11 cellular contexts compared by ENCODE assay signal in the genomic region with DNA sequence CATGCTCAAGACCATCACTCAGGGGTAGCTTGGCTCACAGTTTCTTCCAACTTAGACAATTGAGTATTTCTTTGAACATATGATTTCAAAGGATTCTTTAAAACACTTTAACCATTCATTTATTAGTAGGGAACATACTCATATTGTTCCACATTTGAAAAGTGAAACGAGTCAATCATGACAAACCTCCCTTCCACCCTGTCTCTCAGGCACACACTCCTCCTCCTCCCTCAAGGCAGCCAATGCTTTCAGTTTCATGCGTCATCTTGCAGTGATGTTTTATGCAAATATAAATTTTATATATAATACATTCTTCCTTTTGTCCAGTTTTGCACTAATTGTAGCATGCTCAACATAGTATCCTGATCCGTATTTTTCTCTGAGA.
DNase-seq lines count a peak whose midpoint lies in the region; ATAC-seq and TF ChIP-seq lines count a peak whose summit lies in the region.
"Had no signal": no experiment of that assay in that cellular context is flagged by ENCODE, and none has a peak within 500 bp of the region (broad histone marks: within the 10 kb centered on the region; RNA-seq: fewer than 3 reads in every experiment).

No MANE protein-coding gene starts in this region.

- H3K4me1 ChIP-seq in BLaER1 treated with 17β-estradiol and CSF1 and Interleukin-3, amounts not matched to agents 10 nM and 100 nM: peaks cover 52 to 76% (median 63%) of the 10 kb centered on the region in 10 experiments
- peaks cover 11% of the 10 kb centered on the region for H3K4me1 ChIP-seq in psoas muscle
- H3K4me1 ChIP-seq: vagina had no signal

- H3K4me3 ChIP-seq in BLaER1 treated with 17β-estradiol and CSF1 and Interleukin-3, amounts not matched to agents 10 nM and 100 nM: no peak overlapping the region
- no peak overlapping the region for H3K4me3 ChIP-seq in psoas muscle
- H3K4me3 ChIP-seq: vagina had no signal

- H3K36me3 ChIP-seq in BLaER1 treated with 17β-estradiol and CSF1 and Interleukin-3, amounts not matched to agents 10 nM and 100 nM: no peaks in the 10 kb centered on the region
- no peaks in the 10 kb centered on the region for H3K36me3 ChIP-seq in psoas muscle (ENCODE audit: insufficient read depth in 1 of 2, low read depth in 1 of 2)
- H3K36me3 ChIP-seq: vagina had no signal

- H3K27ac ChIP-seq in BLaER1 treated with 17β-estradiol and CSF1 and Interleukin-3, amounts not matched to agents 10 nM and 100 nM: peak overlapping the region in 8 of 11 experiments; percentile 10 to 59 (median 24); a peak in 8 of 22 replicates
- H3K27ac ChIP-seq in psoas muscle: no peak overlapping the region
- H3K27ac ChIP-seq: vagina had no signal

- no peaks in the 10 kb centered on the region; a peak in 1 of 22 replicates for H3K9me3 ChIP-seq in BLaER1 treated with 17β-estradiol and CSF1 and Interleukin-3, amounts not matched to agents 10 nM and 100 nM (replicated peaks in 1 of 11)
- no peaks in the 10 kb centered on the region for H3K9me3 ChIP-seq in psoas muscle
- H3K9me3 ChIP-seq: vagina had no signal

- no peak overlapping the region for H3K9ac ChIP-seq in BLaER1 treated with 17β-estradiol and CSF1 and Interleukin-3, amounts not matched to agents 10 nM and 100 nM

- ATAC-seq in GM18909 (IDR thresholded peaks at IDR 0.05; ENCODE audit: poor library complexity, unreplicated experiment) (peak; percentile 65), HG02623 (IDR thresholded peaks at IDR 0.05; ENCODE audit: unreplicated experiment) (peak; percentile 49), HG03565 (IDR thresholded peaks at IDR 0.05; ENCODE audit: unreplicated experiment) (peak; percentile 85), psoas muscle (no peak)

- no peaks in the 10 kb centered on the region for H3K27me3 ChIP-seq in BLaER1 treated with 17β-estradiol and CSF1 and Interleukin-3, amounts not matched to agents 10 nM and 100 nM
- no peaks in the 10 kb centered on the region for H3K27me3 ChIP-seq in psoas muscle (ENCODE audit: insufficient read depth in 3 of 3, low read length in 2 of 3)
- H3K27me3 ChIP-seq: vagina had no signal

- DNase-seq in NCI-H1436 treated with DMSO at 0.1 percent for 48 hours (lab: John Stamatoyannopoulos, UW) (no peak), activated gamma-delta T cell treated with Interleukin-2 at 50 U/mL for 16 hours (no peak), psoas muscle (no peak)
- DNase-seq in effector CD8-positive, alpha-beta T cell (lab: John Stamatoyannopoulos, UW): no peak
- DNase-seq: activated CD4-positive, alpha-beta T cell treated with anti-CD3 and anti-CD28 coated beads, Interleukin-2, amount 50 U/mL, for 48 hours; stimulated activated CD4-positive, alpha-beta T cell treated with anti-CD3 and anti-CD28 coated beads, Interleukin-2, amount 100 ng/mL, for 24 hours had no signal

- intact Hi-C loops in psoas muscle (cut with DNase I): no loop called here

- WGBS in psoas muscle, 3 donors: 89 to 95% (median 94%) methylated on average over 3 of the region's 3 CpGs

- H3K4me2 ChIP-seq in BLaER1 treated with 17β-estradiol and CSF1 and Interleukin-3, amounts not matched to agents 10 nM and 100 nM: peak overlapping the region; percentile 62 to 85 (median 74)

- no peaks in the 10 kb centered on the region for H4K20me1 ChIP-seq in BLaER1 treated with 17β-estradiol and CSF1 and Interleukin-3, amounts not matched to agents 10 nM and 100 nM

- TF ChIP-seq CTCF in psoas muscle (IDR thresholded peaks at IDR 0.05): no peak

Comparison
In these comparisons a context has a peak if more than half of its experiments do, and no peak if none do; other contexts are left out.
1. ATAC-seq: peak in GM18909 (single experiment), HG02623 (single experiment) and HG03565 (single experiment); none in psoas muscle (0 of 4).